Comparison of ENCODE assay signal across 19 cellular contexts in genomic region chr2:197149546-197149945, GRCh38.
DNase-seq lines count a peak whose midpoint lies in the region; ATAC-seq and TF ChIP-seq lines count a peak whose summit lies in the region.
"Had no signal": no experiment of that assay in that cellular context is flagged by ENCODE, and none has a peak within 500 bp of the region (broad histone marks: within the 10 kb centered on the region; RNA-seq: fewer than 3 reads in every experiment).

No MANE protein-coding gene starts in this region.

- no peak for ATAC-seq in activated CD8-positive, alpha-beta memory T cell treated with anti-CD3 and anti-CD28 coated beads, Interleukin-2, amount 10 ng/mL, durations not matched to agents 7 days and 5 days
- ATAC-seq in GM19351 (IDR thresholded peaks at IDR 0.05; ENCODE audit: unreplicated experiment), result peak; percentile 22
- ATAC-seq: left colon had no signal

- no peak overlapping the region for H3K4me3 ChIP-seq in spleen
- H3K4me3 ChIP-seq: BLaER1, skin epidermis had no signal

- no peak for TF ChIP-seq CTCF in spleen (IDR thresholded peaks at IDR 0.05 in 8 of 11, conservative IDR thresholded peaks at IDR 0.05 in 3 of 11)

- CTCF ChIA-PET in activated CD8-positive, alpha-beta memory T cell treated with anti-CD3 and anti-CD28 coated beads, Interleukin-2, amount 10 ng/mL, durations not matched to agents 7 days and 5 days (lab: Charles Lee), result interaction anchor here (1.3 to 1.4 kb wide), 2 partner anchors 10 to 36 kb away, joined by 4 read pairs; no protein-coding TSS in a partner anchor

- H3K36me3 ChIP-seq in spleen, result peaks cover 0 to 10% (median 2%) of the 10 kb centered on the region in 6 donors
- H3K36me3 ChIP-seq: BLaER1 had no signal

- 80 to 94% (median 91%) methylated on average over 4 of the region's 4 CpGs for WGBS in spleen, 5 donors

- H3K36me3 Mint-ChIP-seq in activated CD8-positive, alpha-beta memory T cell treated with anti-CD3 and anti-CD28 coated beads, Interleukin-2, amount 10 ng/mL, durations not matched to agents 7 days and 5 days, result peaks cover 30% of the 10 kb centered on the region
- peaks cover 10% of the 10 kb centered on the region for H3K36me3 Mint-ChIP-seq in activated naive CD8-positive, alpha-beta T cell
- H3K36me3 Mint-ChIP-seq in T-helper 2 cell treated with Interferon-gamma antibody and Interleukin-4, amounts not matched to agents 5 μg/mL and 100 μg/mL, for 36 hours (ENCODE audit: low read depth), result peaks cover 42% of the 10 kb centered on the region
- H3K36me3 Mint-ChIP-seq: mesothelial cell of epicardium had no signal

- intact Hi-C loops in spleen (cut with DNase I; ENCODE audit: low total_unique reads), result no loop called here

- no peaks in the 10 kb centered on the region for H3K27me3 Mint-ChIP-seq in activated CD8-positive, alpha-beta memory T cell treated with anti-CD3 and anti-CD28 coated beads, Interleukin-2, amount 10 ng/mL, durations not matched to agents 7 days and 5 days
- no peaks in the 10 kb centered on the region for H3K27me3 Mint-ChIP-seq in activated naive CD8-positive, alpha-beta T cell
- H3K27me3 Mint-ChIP-seq in T-helper 2 cell treated with Interferon-gamma antibody and Interleukin-4, amounts not matched to agents 5 μg/mL and 100 μg/mL, for 36 hours (ENCODE audit: low read depth), result no peaks in the 10 kb centered on the region

- no peaks in the 10 kb centered on the region for H3K9me3 Mint-ChIP-seq in activated CD8-positive, alpha-beta memory T cell treated with anti-CD3 and anti-CD28 coated beads, Interleukin-2, amount 10 ng/mL, durations not matched to agents 7 days and 5 days (ENCODE audit: low read depth)
- no peaks in the 10 kb centered on the region for H3K9me3 Mint-ChIP-seq in activated naive CD8-positive, alpha-beta T cell (ENCODE audit: low read depth)
- H3K9me3 Mint-ChIP-seq in T-helper 2 cell treated with Interferon-gamma antibody and Interleukin-4, amounts not matched to agents 5 μg/mL and 100 μg/mL, for 36 hours, result no peaks in the 10 kb centered on the region
- H3K9me3 Mint-ChIP-seq: mesothelial cell of epicardium had no signal

- peaks cover 80% of the 10 kb centered on the region for H3K4me1 Mint-ChIP-seq in activated CD8-positive, alpha-beta memory T cell treated with anti-CD3 and anti-CD28 coated beads, Interleukin-2, amount 10 ng/mL, durations not matched to agents 7 days and 5 days
- peaks cover 93% of the 10 kb centered on the region for H3K4me1 Mint-ChIP-seq in activated naive CD8-positive, alpha-beta T cell (ENCODE audit: low read depth)
- H3K4me1 Mint-ChIP-seq in T-helper 2 cell treated with Interferon-gamma antibody and Interleukin-4, amounts not matched to agents 5 μg/mL and 100 μg/mL, for 36 hours (ENCODE audit: low read depth), result peaks cover 66% of the 10 kb centered on the region

- H3K27ac ChIP-seq in spleen, result peak overlapping the region in 5 of 8 donors; percentile 81 to 92 (median 84)
- H3K27ac ChIP-seq: BLaER1, KMS-11, skin epidermis had no signal

- H3K4me3 Mint-ChIP-seq in activated CD8-positive, alpha-beta memory T cell treated with anti-CD3 and anti-CD28 coated beads, Interleukin-2, amount 10 ng/mL, durations not matched to agents 7 days and 5 days, result no peak overlapping the region
- no peak overlapping the region for H3K4me3 Mint-ChIP-seq in activated naive CD8-positive, alpha-beta T cell
- H3K4me3 Mint-ChIP-seq in T-helper 2 cell treated with Interferon-gamma antibody and Interleukin-4, amounts not matched to agents 5 μg/mL and 100 μg/mL, for 36 hours, result no peak overlapping the region
- H3K4me3 Mint-ChIP-seq: mesothelial cell of epicardium had no signal

- H3K27ac Mint-ChIP-seq in activated CD8-positive, alpha-beta memory T cell treated with anti-CD3 and anti-CD28 coated beads, Interleukin-2, amount 10 ng/mL, durations not matched to agents 7 days and 5 days, result peak overlapping the region; percentile 1
- H3K27ac Mint-ChIP-seq in activated naive CD8-positive, alpha-beta T cell, result peak overlapping the region; percentile 99
- H3K27ac Mint-ChIP-seq in T-helper 2 cell treated with Interferon-gamma antibody and Interleukin-4, amounts not matched to agents 5 μg/mL and 100 μg/mL, for 36 hours, result no peak overlapping the region
- H3K27ac Mint-ChIP-seq: mesothelial cell of epicardium had no signal

- no peaks in the 10 kb centered on the region for H3K27me3 ChIP-seq in spleen (replicated peaks in 1 of 7)
- H3K27me3 ChIP-seq: BLaER1 had no signal

- no peaks in the 10 kb centered on the region for H3K9me3 ChIP-seq in spleen
- H3K9me3 ChIP-seq: BLaER1 had no signal

- H3K4me1 ChIP-seq in spleen, result peaks cover 32 to 98% (median 79%) of the 10 kb centered on the region in 6 donors

- DNase-seq in activated CD8-positive, alpha-beta memory T cell treated with anti-CD3 and anti-CD28 coated beads, Interleukin-2, amount 10 ng/mL, durations not matched to agents 7 days and 5 days, result no peak
- DNase-seq in activated CD8-positive, alpha-beta memory T cell treated with anti-CD3 and anti-CD28 coated beads, Interleukin-2, amount 50 U/mL, for 48 hours, result no peak
- DNase-seq in spleen (no peak), NCI-H1092 (lab: John Stamatoyannopoulos, UW) (no peak), SKM-1 (lab: John Stamatoyannopoulos, UW; ENCODE audit: unreplicated experiment) (no peak)
- no peak for DNase-seq in T-helper 2 cell treated with Interferon-gamma antibody and Interleukin-4, amounts not matched to agents 5 μg/mL and 100 μg/mL, for 36 hours (ENCODE audit: low spot score)
- DNase-seq: activated CD4-positive, alpha-beta T cell treated with anti-CD3 and anti-CD28 coated beads, Interleukin-2, amount 50 U/mL, for 1 hour; amniotic stem cell; left colon; NCI-H1048; NCI-H1930; NCI-H748 treated with DMSO at 0.1 percent for 48 hours; Right ventricle myocardium superior had no signal

- no peak for TF ChIP-seq POLR2A in spleen (IDR thresholded peaks at IDR 0.05)
